Comparison of ENCODE assay signal across 8 cellular contexts in genomic region chr1:202860744-202861419, GRCh38. TPM values are rescaled to one million over a fixed set of nuclear protein-coding genes. Genes with fewer than 3 reads are reported as not detected.
DNase-seq lines count a peak whose midpoint lies in the region; ATAC-seq and TF ChIP-seq lines count a peak whose summit lies in the region.

No MANE protein-coding gene starts in this region.

- no peak overlapping the region for H3K9ac ChIP-seq in Loucy (ENCODE audit: low read depth, low read length, poor library complexity, severe bottlenecking)

- H3K79me2 ChIP-seq in Loucy (ENCODE audit: insufficient read depth, low read length), result no peaks in the 10 kb centered on the region

- 0 out of 2 replicates have a peak overlapping the region, but pooled peaks have one; percentile 78 for H2AFZ ChIP-seq in Loucy (ENCODE audit: low read length)

- H3K27ac ChIP-seq in AG04450 (ENCODE audit: low read depth, low read length) (no peak overlapping the region), WERI-Rb-1 (peak overlapping the region; percentile 65), dorsolateral prefrontal cortex (peak overlapping the region in 32 of 59 donors; percentile 0 to 78 (median 38))

- H4K20me1 ChIP-seq in Loucy (ENCODE audit: insufficient read depth, low read length, poor library complexity, severe bottlenecking), result no peaks in the 10 kb centered on the region

- H3K27me3 ChIP-seq in AG04450 (ENCODE audit: control insufficient read depth, insufficient read depth, low read length), result peaks cover 8% of the 10 kb centered on the region
- no peaks in the 10 kb centered on the region for H3K27me3 ChIP-seq in Loucy (ENCODE audit: insufficient read depth, low read length, poor library complexity, severe bottlenecking)
- H3K27me3 ChIP-seq in WERI-Rb-1 (ENCODE audit: insufficient read depth, low read depth, severe bottlenecking), result no peaks in the 10 kb centered on the region
- H3K27me3 ChIP-seq in dorsolateral prefrontal cortex, result no peaks in the 10 kb centered on the region

- no peaks in the 10 kb centered on the region for H3K9me2 ChIP-seq in Loucy (replicated peaks; ENCODE audit: low read depth, low read length)

- H3K4me3 ChIP-seq in AG04450 (ENCODE audit: low read depth, low read length) (peak overlapping the region; percentile 74), Loucy (ENCODE audit: low read length, poor library complexity, severe bottlenecking) (peak overlapping the region; percentile 64), WERI-Rb-1 (ENCODE audit: low read depth, low read length) (peak overlapping the region; percentile 69), dorsolateral prefrontal cortex (peak overlapping the region; percentile 61 to 92 (median 79))

- H3K36me3 ChIP-seq in Loucy (ENCODE audit: insufficient read depth, low read length) (no peaks in the 10 kb centered on the region), WERI-Rb-1 (peaks cover 23% of the 10 kb centered on the region)

- intact Hi-C loops in dorsolateral prefrontal cortex (cut with DNase I), result loop anchor here (2.0 to 5.0 kb wide), 3 partner anchors 28 to 54 kb away; partner anchors contain the start of genes KDM5B (in 1 of the 2), PCAT6 (in 1 of the 2) and RABIF (in 1 of the 2)

- no peaks in the 10 kb centered on the region for H3K4me1 ChIP-seq in Loucy (ENCODE audit: insufficient read depth, low read length, poor library complexity, severe bottlenecking)

- no peaks in the 10 kb centered on the region for H3F3A ChIP-seq in Loucy (ENCODE audit: low read depth)

- no peaks in the 10 kb centered on the region for H3K9me3 ChIP-seq in AG04450 (ENCODE audit: control insufficient read depth, insufficient read depth, low read length)
- no peaks in the 10 kb centered on the region for H3K9me3 ChIP-seq in Loucy (ENCODE audit: insufficient read depth, low read depth, low read length)
- H3K9me3 ChIP-seq in WERI-Rb-1 (ENCODE audit: severe bottlenecking), result no peaks in the 10 kb centered on the region

- DNase-seq in AG04450 (ENCODE audit: low read depth, low spot score) (no peak), WERI-Rb-1 (peak; percentile 86), dorsolateral prefrontal cortex (peak in 8 of 10 donors; percentile 22 to 65 (median 50)), lung microvascular endothelial cell (ENCODE audit: low read depth in 2 of 2) (peak; percentile 29 to 44), mesenteric fat pad (ENCODE audit: low spot score) (no peak)
- DNase-seq in stimulated activated CD8-positive, alpha-beta memory T cell treated with anti-CD3 and anti-CD28 coated beads, Interleukin-7, amount 100 ng/mL, for 4 hours (ENCODE audit: low read depth in 2 of 2), result peak; percentile 16 to 30

- POLR2A ChIA-PET in AG04450 (lab: Yijun Ruan, JAX), result interaction anchor here (0.7 to 2.6 kb wide), 2 partner anchors 50 to 513 kb away, joined by 3 to 10 read pairs; partner anchors contain the start of gene PCAT6

- CTCF ChIA-PET in AG04450 (lab: Charles Lee), result interaction anchor here (0.6 kb wide), 1 partner anchor 89 kb away, joined by 7 read pairs; no protein-coding TSS in a partner anchor

- peak; percentile 46 for ATAC-seq in GM18868 (IDR thresholded peaks at IDR 0.05; ENCODE audit: unreplicated experiment)

- no peak for TF ChIP-seq CTCF in AG04450 (IDR thresholded peaks at IDR 0.05; ENCODE audit: low read depth, low read length)
- no peak for TF ChIP-seq CTCF in Loucy (conservative IDR thresholded peaks at IDR 0.05; ENCODE audit: low read length)
- no peak for TF ChIP-seq CTCF in WERI-Rb-1 (IDR thresholded peaks at IDR 0.05; ENCODE audit: low read depth, low read length)
- TF ChIP-seq CTCF in dorsolateral prefrontal cortex (IDR thresholded peaks at IDR 0.05 in 54 of 56, conservative IDR thresholded peaks at IDR 0.05 in 2 of 56; ENCODE audit: low read depth in 1 of 56, partially characterized antibody in 56 of 56), result no peak

- H3K4me2 ChIP-seq in Loucy (ENCODE audit: low read depth, low read length, poor library complexity, severe bottlenecking), result peak overlapping the region; percentile 68

RNA-seq across cellular contexts. Expression of gene RABIF, which starts 28.1 kb away (rescaled TPM):
- 11.5 and 12.6 TPM in 2 replicates for polyA plus RNA-seq in AG04450 (2011; rRNA removed)
- polyA minus RNA-seq in AG04450 (2011; rRNA and poly(A)+ RNA removed), result 5.3 and 7.2 TPM in 2 replicates
- total RNA-seq in dorsolateral prefrontal cortex (10 to 100 TPM in 118 of 120 experiments, 1 to 10 TPM in 2; 9.4 to 26.6 (median 17.3) TPM), lung microvascular endothelial cell (9.4 and 14.3 TPM in 2 replicates), mesenteric fat pad (5.3 TPM)

RNA-seq across cellular contexts. Expression of gene PCAT6, which starts 50.1 kb away (rescaled TPM):
- 3.0 and 4.0 TPM in 2 replicates for polyA plus RNA-seq in AG04450 (2011; rRNA removed)
- polyA minus RNA-seq in AG04450 (2011; rRNA and poly(A)+ RNA removed), result 2.6 and 3.8 TPM in 2 replicates
- total RNA-seq in dorsolateral prefrontal cortex (10 to 100 TPM in 1 of 120 experiments, 1 to 10 TPM in 110, under 1 TPM in 2, not detected in 7; 0.81 to 10.0 (median 2.3) TPM), lung microvascular endothelial cell (not detected in 2 replicates), mesenteric fat pad (1.2 TPM)

RNA-seq across cellular contexts. Expression of gene KDM5B, which starts 52.7 kb away (rescaled TPM):
- 62.7 and 79.1 TPM in 2 replicates for polyA plus RNA-seq in AG04450 (2011; rRNA removed)
- polyA minus RNA-seq in AG04450 (2011; rRNA and poly(A)+ RNA removed), result 150 and 202 TPM in 2 replicates
- total RNA-seq in dorsolateral prefrontal cortex, result 100 to 1,000 TPM in 1 of 120 experiments, 10 to 100 TPM in 119; 44.3 to 113 (median 69.3) TPM
- total RNA-seq in lung microvascular endothelial cell, result 46.2 and 54.0 TPM in 2 replicates
- 33.4 TPM for total RNA-seq in mesenteric fat pad

Comparison
In these comparisons a context has a peak if more than half of its experiments do, and no peak if none do; other contexts are left out.
1. DNase-seq: peak in WERI-Rb-1 (single experiment), dorsolateral prefrontal cortex (8 of 10), lung microvascular endothelial cell (2 of 2) and stimulated activated CD8-positive, alpha-beta memory T cell treated with anti-CD3 and anti-CD28 coated beads, Interleukin-7, amount 100 ng/mL, for 4 hours (2 of 2); none in AG04450 (single experiment) and mesenteric fat pad (single experiment).
2. Peak in every context shown above with its lines, with median percentiles within 50 percentile points of each other: H3K4me3 ChIP-seq.